Comparison of ENCODE assay signal across 8 cellular contexts in genomic region chr6:129748212-129748900, GRCh38. TPM values are rescaled to one million over a fixed set of nuclear protein-coding genes. Genes with fewer than 3 reads are reported as not detected.
A peak's percentile ranks its signal among the peaks of the same experiment; 100 is the strongest.
DNase-seq lines count a peak whose midpoint lies in the region; ATAC-seq and TF ChIP-seq lines count a peak whose summit lies in the region.

No MANE protein-coding gene starts in this region.

- DNase-seq in NK-92 treated with Interleukin-12 subunit alpha and Interleukin-12 subunit beta, amount 100 ng/mL, for 24 hours (lab: John Stamatoyannopoulos, UW), result peak; percentile 61
- DNase-seq in NK-92 (lab: John Stamatoyannopoulos, UW; ENCODE audit: unreplicated experiment) (no peak), Panc1 (ENCODE audit: low read depth, low spot score) (no peak), kidney tubule cell (ENCODE audit: low spot score) (peak; percentile 75), 8988T (no peak)
- DNase-seq in activated naive CD4-positive, alpha-beta T cell treated with Interleukin-2 at 50 U/mL for 16 hours, result peak; percentile 61
- peak; percentile 10 for DNase-seq in stimulated activated CD8-positive, alpha-beta memory T cell treated with anti-CD3 and anti-CD28 coated beads, Interleukin-4, amount 100 ng/mL, for 24 hours (ENCODE audit: low read depth)

- H3K4me1 ChIP-seq in Panc1 (ENCODE audit: control insufficient read depth, insufficient read depth, low read length), result peaks cover 13% of the 10 kb centered on the region; the same call in 1 of the 2 replicates

- H3K9me3 ChIP-seq in Panc1 (ENCODE audit: control insufficient read depth, insufficient read depth, low read depth, low read length), result no peaks in the 10 kb centered on the region

- ATAC-seq in HG02981 (IDR thresholded peaks at IDR 0.05; ENCODE audit: unreplicated experiment), result peak; percentile 91
- no peak for ATAC-seq in Panc1

- POLR2A ChIA-PET in Panc1 (lab: Charles Lee), result no interaction called here

- in situ Hi-C loops in Panc1 (cut with HindIII; ENCODE audit: low pct_unique_long_range_greater_than_20kb, low sequenced_read_pairs), result no loop called here

- H3K27me3 ChIP-seq in Panc1 (ENCODE audit: control insufficient read depth, insufficient read depth, low read length), result no peaks in the 10 kb centered on the region

- H3K4me3 ChIP-seq in Panc1 (ENCODE audit: low read depth in 2 of 2, low read length in 2 of 2), result no peak overlapping the region

- no peak for TF ChIP-seq CTCF in Panc1 (IDR thresholded peaks at IDR 0.05)

- no peaks in the 10 kb centered on the region for H3K36me3 ChIP-seq in Panc1 (ENCODE audit: control insufficient read depth, insufficient read depth, low read length)

- no TSS peak for BruUV-seq in Panc1 (replicated peaks; lab: Mats Ljungman, UMichigan)

- H3K27ac ChIP-seq in Panc1 (ENCODE audit: low read length), result peak overlapping the region; percentile 46; the same call in 1 of the 2 replicates

- intact Hi-C loops in Panc1 (cut with micrococcal nuclease; ENCODE audit: unreplicated experiment), result no loop called here

- CTCF ChIA-PET in Panc1 (lab: Charles Lee), result no interaction called here

RNA-seq across cellular contexts. Expression of gene ARHGAP18, which starts 38.4 kb away (rescaled TPM):
- total RNA-seq in Panc1 (2021; ENCODE audit: unreplicated experiment), result 11.6 TPM
- polyA plus RNA-seq in Panc1 (2012; ENCODE audit: insufficient read length), result 1.6 TPM

Comparison
In these comparisons a context has a peak if more than half of its experiments do, and no peak if none do; other contexts are left out.
1. DNase-seq: peak in NK-92 treated with Interleukin-12 subunit alpha and Interleukin-12 subunit beta, amount 100 ng/mL, for 24 hours (single experiment), activated naive CD4-positive, alpha-beta T cell treated with Interleukin-2 at 50 U/mL for 16 hours (single experiment), kidney tubule cell (single experiment) and stimulated activated CD8-positive, alpha-beta memory T cell treated with anti-CD3 and anti-CD28 coated beads, Interleukin-4, amount 100 ng/mL, for 24 hours (single experiment); none in NK-92 (single experiment), Panc1 (single experiment) and 8988T (single experiment).